ENCODE assay signal across 12 cellular contexts in genomic region chr13:113653264-113654174, GRCh38. TPM values are rescaled to one million over a fixed set of nuclear protein-coding genes. Genes with fewer than 3 reads are reported as not detected.
DNase-seq lines count a peak whose midpoint lies in the region; ATAC-seq, FAIRE-seq and TF ChIP-seq lines count a peak whose summit lies in the region.
"Had no signal": no experiment of that assay in that cellular context is flagged by ENCODE, and none has a peak within 500 bp of the region (broad histone marks: within the 10 kb centered on the region; RNA-seq: fewer than 3 reads in every experiment).

No MANE protein-coding gene starts in this region.

- POLR2A ChIA-PET in HEK293T (lab: Yijun Ruan, JAX): no interaction called here

- ATAC-seq in heart right ventricle (no peak), HG02678 (IDR thresholded peaks at IDR 0.05; ENCODE audit: unreplicated experiment) (no peak)
- ATAC-seq: naive thymus-derived CD4-positive, alpha-beta T cell had no signal

- 51 to 65% methylated on average over 24 of the region's 24 CpGs for WGBS in heart right ventricle, 2 donors
- 67% methylated on average over 24 of the region's 24 CpGs for WGBS in esophagus muscularis mucosa

- no peak for TF ChIP-seq POLR2A in esophagus muscularis mucosa (IDR thresholded peaks at IDR 0.05; ENCODE audit: low read depth)

- CTCF ChIA-PET in HEK293T (lab: Yijun Ruan, JAX): no interaction called here

- H3K4me3 ChIP-seq in left ventricle myocardium inferior: no peak overlapping the region
- no peak overlapping the region for H3K4me3 ChIP-seq in heart right ventricle
- H3K4me3 ChIP-seq in kidney (ENCODE audit: low read length in 2 of 2): no peak overlapping the region
- H3K4me3 ChIP-seq in esophagus muscularis mucosa: no peak overlapping the region

- H3K36me3 ChIP-seq in left ventricle myocardium inferior (no peaks in the 10 kb centered on the region), heart right ventricle (no peaks in the 10 kb centered on the region), kidney (ENCODE audit: control insufficient read depth in 1 of 2, insufficient read depth in 2 of 2, low read length in 2 of 2) (no peaks in the 10 kb centered on the region), esophagus muscularis mucosa (no peaks in the 10 kb centered on the region)

- TF ChIP-seq EP300 in esophagus muscularis mucosa (IDR thresholded peaks at IDR 0.05): no peak

- no peak for TF ChIP-seq CTCF in left ventricle myocardium inferior (IDR thresholded peaks at IDR 0.05; ENCODE audit: borderline replicate concordance)
- no peak for TF ChIP-seq CTCF in heart right ventricle (IDR thresholded peaks at IDR 0.05)
- no peak for TF ChIP-seq CTCF in kidney (IDR thresholded peaks at IDR 0.05; ENCODE audit: borderline replicate concordance, extremely low read depth, insufficient read depth)
- TF ChIP-seq CTCF in esophagus muscularis mucosa (IDR thresholded peaks at IDR 0.05): no peak

- no peak overlapping the region for H3K9ac ChIP-seq in kidney (ENCODE audit: low read length in 2 of 2)

- no peaks in the 10 kb centered on the region for H3K9me3 ChIP-seq in left ventricle myocardium inferior (replicated peaks)
- no peaks in the 10 kb centered on the region for H3K9me3 ChIP-seq in heart right ventricle
- no peaks in the 10 kb centered on the region for H3K9me3 ChIP-seq in kidney (ENCODE audit: control insufficient read depth in 1 of 2, low read length in 2 of 2)
- H3K9me3 ChIP-seq in esophagus muscularis mucosa: no peaks in the 10 kb centered on the region

- DNase-seq in left ventricle myocardium inferior (peak; percentile 7), heart right ventricle (no peak), NCI-H748 (lab: John Stamatoyannopoulos, UW; ENCODE audit: unreplicated experiment) (peak; percentile 84), kidney (peak; percentile 64), ecto neural progenitor cell (ENCODE audit: low spot score) (no peak), HEK293T (ENCODE audit: extremely low spot score) (no peak), esophagus muscularis mucosa (ENCODE audit: extremely low spot score) (no peak)
- DNase-seq: naive thymus-derived CD4-positive, alpha-beta T cell had no signal

- intact Hi-C loops in left ventricle myocardium inferior (cut with micrococcal nuclease): no loop called here
- intact Hi-C loops in heart right ventricle (cut with DNase I): no loop called here
- intact Hi-C loops in kidney (cut with DNase I): no loop called here
- intact Hi-C loops in esophagus muscularis mucosa (cut with DNase I): no loop called here

- no peak overlapping the region for H3K27ac ChIP-seq in left ventricle myocardium inferior (replicated peaks)
- H3K27ac ChIP-seq in heart right ventricle: no peak overlapping the region
- H3K27ac ChIP-seq in kidney (ENCODE audit: low read depth in 2 of 2, low read length in 2 of 2): no peak overlapping the region
- H3K27ac ChIP-seq in esophagus muscularis mucosa (replicated peaks in 1 of 4): no peak overlapping the region

- no peak for FAIRE-seq in kidney (lab: Jason Lieb, UNC)
- FAIRE-seq: TTC549 had no signal

- H3K4me1 ChIP-seq in left ventricle myocardium inferior: peaks cover 5% of the 10 kb centered on the region
- H3K4me1 ChIP-seq in heart right ventricle: peaks cover 0 to 5% (median 0%) of the 10 kb centered on the region in 9 donors
- peaks cover 0 to 2% of the 10 kb centered on the region in 2 donors for H3K4me1 ChIP-seq in kidney (ENCODE audit: control insufficient read depth in 1 of 2, insufficient read depth in 1 of 2, low read depth in 1 of 2, low read length in 2 of 2)
- peaks cover 0 to 6% (median 6%) of the 10 kb centered on the region in 4 donors for H3K4me1 ChIP-seq in esophagus muscularis mucosa

- H3K27me3 ChIP-seq in left ventricle myocardium inferior (ENCODE audit: low read depth): peaks cover 12% of the 10 kb centered on the region
- H3K27me3 ChIP-seq in heart right ventricle: peaks cover 0 to 4% (median 0%) of the 10 kb centered on the region in 7 donors
- peaks cover 0 to 4% (median 0%) of the 10 kb centered on the region in 4 donors for H3K27me3 ChIP-seq in esophagus muscularis mucosa

TF ChIP-seq in HEK293T, 16 proteins besides CTCF, POLR2A, EP300 and RAD21:
- no peak for TF ChIP-seq LEF1 (IDR thresholded peaks at IDR 0.05; ENCODE audit: borderline replicate concordance)
- no peak for TF ChIP-seq FOXK2 (IDR thresholded peaks at IDR 0.05)
- no peak for TF ChIP-seq NFRKB (IDR thresholded peaks at IDR 0.05)
- TF ChIP-seq BHLHE40 (IDR thresholded peaks at IDR 0.05; ENCODE audit: borderline replicate concordance): no peak
- TF ChIP-seq CTBP1 (IDR thresholded peaks at IDR 0.05; ENCODE audit: borderline replicate concordance): no peak
- TF ChIP-seq SUZ12 (IDR thresholded peaks at IDR 0.05): no peak
- TF ChIP-seq ELF4 (IDR thresholded peaks at IDR 0.05): no peak
- no peak for TF ChIP-seq L3MBTL2 (conservative IDR thresholded peaks at IDR 0.05)
- no peak for TF ChIP-seq ARNT (IDR thresholded peaks at IDR 0.05)
- no peak for TF ChIP-seq PKNOX1 (IDR thresholded peaks at IDR 0.05)
- no peak for TF ChIP-seq FOXM1 (IDR thresholded peaks at IDR 0.05; ENCODE audit: borderline replicate concordance)
- no peak for TF ChIP-seq HDGF (IDR thresholded peaks at IDR 0.05; ENCODE audit: borderline replicate concordance)

RNA-seq across cellular contexts. Expression of gene ATP4B, which starts 4.5 kb away (rescaled TPM):
- total RNA-seq in left ventricle myocardium inferior (not detected), heart right ventricle (not detected), kidney (0.16 TPM), esophagus muscularis mucosa (not detected)
- polyA plus RNA-seq in heart right ventricle (under 1 TPM in 1 of 2 donors, not detected in 1; 0.01 TPM), kidney (ENCODE audit: insufficient read depth, low read depth, low replicate concordance) (0.45 TPM)
- total RNA-seq: activated T-helper 2 cell treated with anti-CD3 and anti-CD28 coated beads, Interferon-gamma antibody, Interleukin-2, Interleukin-4, amounts not matched to agents 10 μg/mL and 5 μg/mL and 100 μg/mL, durations not matched to agents 14 hours and 24 hours and 36 hours; naive thymus-derived CD4-positive, alpha-beta T cell had no signal
- polyA plus RNA-seq: IgD-negative memory B cell; naive thymus-derived CD4-positive, alpha-beta T cell had no signal

RNA-seq across cellular contexts. Expression of gene GRK1, which starts 13.5 kb away (rescaled TPM):
- total RNA-seq in left ventricle myocardium inferior: 0.85 TPM
- under 1 TPM in 6 of 10 donors, not detected in 4; 0.09 to 0.79 (median 0.22) TPM for total RNA-seq in heart right ventricle
- under 1 TPM; 0.01 to 0.22 TPM for polyA plus RNA-seq in heart right ventricle
- not detected for total RNA-seq in kidney
- not detected for polyA plus RNA-seq in kidney (ENCODE audit: insufficient read depth, low read depth, low replicate concordance)
- under 1 TPM in 1 of 4 donors, not detected in 3; under 0.01 TPM for total RNA-seq in esophagus muscularis mucosa
- total RNA-seq: naive thymus-derived CD4-positive, alpha-beta T cell had no signal
- polyA plus RNA-seq: IgD-negative memory B cell; naive thymus-derived CD4-positive, alpha-beta T cell had no signal

Comparison
In these comparisons a context has a peak if more than half of its experiments do, and no peak if none do; other contexts are left out.
1. DNase-seq: peak in left ventricle myocardium inferior (single experiment), NCI-H748 (single experiment) and kidney (single experiment); none in heart right ventricle (0 of 2), ecto neural progenitor cell (single experiment), HEK293T (single experiment) and esophagus muscularis mucosa (single experiment).